Comparison of ENCODE assay signal across 32 cellular contexts in genomic region chr2:220293966-220294365, GRCh38.
"Had no signal": no experiment of that assay in that cellular context is flagged by ENCODE, and none has a peak within 500 bp of the region (broad histone marks: within the 10 kb centered on the region; RNA-seq: fewer than 3 reads in every experiment).

No MANE protein-coding gene starts in this region.

- H3K4me3 ChIP-seq: adrenal gland, body of pancreas, coronary artery, dorsolateral prefrontal cortex, esophagus muscularis mucosa, gastroesophageal sphincter had no signal

- H3K27ac ChIP-seq: adrenal gland, body of pancreas, coronary artery, dorsolateral prefrontal cortex, esophagus muscularis mucosa, gastroesophageal sphincter had no signal

- H3K27ac Mint-ChIP-seq: activated CD4-positive, alpha-beta memory T cell treated with anti-CD3 and anti-CD28 coated beads for 36 hours; activated CD4-positive, alpha-beta T cell treated with anti-CD3 and anti-CD28 coated beads for 36 hours; activated CD4-positive, alpha-beta T cell treated with anti-CD3 and anti-CD28 coated beads, Interleukin-2, amount 10 ng/mL, durations not matched to agents 24 days and 14 days; activated CD8-positive, alpha-beta memory T cell treated with anti-CD3 and anti-CD28 coated beads, Interleukin-2, amount 10 ng/mL, durations not matched to agents 7 days and 5 days; activated CD8-positive, alpha-beta T cell treated with anti-CD3 and anti-CD28 coated beads, Interleukin-2, amount 10 ng/mL, durations not matched to agents 7 days and 5 days; activated naive CD4-positive, alpha-beta T cell treated with anti-CD3 and anti-CD28 coated beads for 36 hours; activated naive CD4-positive, alpha-beta T cell treated with anti-CD3 and anti-CD28 coated beads, Interleukin-2, amount 50 U/mL, for 24 hours; activated naive CD8-positive, alpha-beta T cell treated with anti-CD3 and anti-CD28 coated beads for 36 hours; activated naive CD8-positive, alpha-beta T cell treated with anti-CD3 and anti-CD28 coated beads, Interleukin-2, amount 50 U/mL, for 24 hours; activated T-helper 1 cell treated with anti-CD3 and anti-CD28 coated beads, Interleukin-12 subunit alpha, Interleukin-12 subunit beta, Interleukin-2, Interleukin-4 antibody, amounts not matched to agents 30 ng/mL and 10 ng/mL and 1 ng/mL, durations not matched to agents 14 hours and 24 hours and 36 hours; activated T-helper 2 cell treated with anti-CD3 and anti-CD28 coated beads, Interferon-gamma antibody, Interleukin-2, Interleukin-4, amounts not matched to agents 10 μg/mL and 5 μg/mL and 100 μg/mL, durations not matched to agents 14 hours and 24 hours and 36 hours; dendritic cell treated with granulocyte-macrophage colony-stimulating factor and Interleukin-4, amounts not matched to agents 40 ng/mL and 50 ng/mL, for 4 days; endodermal cell had no signal

- H3K9me3 ChIP-seq: adrenal gland, body of pancreas, esophagus muscularis mucosa had no signal

- H3K4me1 Mint-ChIP-seq: activated CD4-positive, alpha-beta T cell treated with anti-CD3 and anti-CD28 coated beads for 36 hours; activated CD4-positive, alpha-beta T cell treated with anti-CD3 and anti-CD28 coated beads, Interleukin-2, amount 10 ng/mL, durations not matched to agents 24 days and 14 days; activated CD8-positive, alpha-beta memory T cell treated with anti-CD3 and anti-CD28 coated beads, Interleukin-2, amount 10 ng/mL, durations not matched to agents 7 days and 5 days; activated naive CD4-positive, alpha-beta T cell treated with anti-CD3 and anti-CD28 coated beads, Interleukin-2, amount 50 U/mL, for 24 hours; activated naive CD8-positive, alpha-beta T cell treated with anti-CD3 and anti-CD28 coated beads for 36 hours; activated naive CD8-positive, alpha-beta T cell treated with anti-CD3 and anti-CD28 coated beads, Interleukin-2, amount 50 U/mL, for 24 hours; central memory CD8-positive, alpha-beta T cell; endodermal cell had no signal

- H3K4me1 ChIP-seq: adrenal gland, body of pancreas, esophagus muscularis mucosa, gastroesophageal sphincter had no signal

- H3K27me3 ChIP-seq: adrenal gland, body of pancreas, dorsolateral prefrontal cortex, esophagus muscularis mucosa, gastroesophageal sphincter had no signal

- H3K4me3 Mint-ChIP-seq: activated CD4-positive, alpha-beta memory T cell treated with anti-CD3 and anti-CD28 coated beads for 36 hours; activated CD4-positive, alpha-beta T cell treated with anti-CD3 and anti-CD28 coated beads for 36 hours; activated CD4-positive, alpha-beta T cell treated with anti-CD3 and anti-CD28 coated beads, Interleukin-2, amount 10 ng/mL, durations not matched to agents 24 days and 14 days; activated CD8-positive, alpha-beta memory T cell treated with anti-CD3 and anti-CD28 coated beads, Interleukin-2, amount 10 ng/mL, durations not matched to agents 7 days and 5 days; activated CD8-positive, alpha-beta T cell treated with anti-CD3 and anti-CD28 coated beads, Interleukin-2, amount 10 ng/mL, durations not matched to agents 7 days and 5 days; activated naive CD4-positive, alpha-beta T cell treated with anti-CD3 and anti-CD28 coated beads for 36 hours; activated naive CD4-positive, alpha-beta T cell treated with anti-CD3 and anti-CD28 coated beads, Interleukin-2, amount 50 U/mL, for 24 hours; activated naive CD8-positive, alpha-beta T cell treated with anti-CD3 and anti-CD28 coated beads for 36 hours; activated naive CD8-positive, alpha-beta T cell treated with anti-CD3 and anti-CD28 coated beads, Interleukin-2, amount 50 U/mL, for 24 hours; activated T-helper 1 cell treated with anti-CD3 and anti-CD28 coated beads, Interleukin-12 subunit alpha, Interleukin-12 subunit beta, Interleukin-2, Interleukin-4 antibody, amounts not matched to agents 30 ng/mL and 10 ng/mL and 1 ng/mL, durations not matched to agents 14 hours and 24 hours and 36 hours; central memory CD8-positive, alpha-beta T cell; dendritic cell treated with granulocyte-macrophage colony-stimulating factor and Interleukin-4, amounts not matched to agents 40 ng/mL and 50 ng/mL, for 4 days; endodermal cell had no signal

- H3K9me3 Mint-ChIP-seq: activated CD4-positive, alpha-beta T cell treated with anti-CD3 and anti-CD28 coated beads, Interleukin-2, amount 10 ng/mL, durations not matched to agents 24 days and 14 days; activated naive CD4-positive, alpha-beta T cell treated with anti-CD3 and anti-CD28 coated beads, Interleukin-2, amount 50 U/mL, for 24 hours; activated naive CD8-positive, alpha-beta T cell treated with anti-CD3 and anti-CD28 coated beads, Interleukin-2, amount 50 U/mL, for 24 hours; activated T-helper 1 cell treated with anti-CD3 and anti-CD28 coated beads, Interleukin-12 subunit alpha, Interleukin-12 subunit beta, Interleukin-2, Interleukin-4 antibody, amounts not matched to agents 30 ng/mL and 10 ng/mL and 1 ng/mL, durations not matched to agents 14 hours and 24 hours and 36 hours; activated T-helper 2 cell treated with anti-CD3 and anti-CD28 coated beads, Interferon-gamma antibody, Interleukin-2, Interleukin-4, amounts not matched to agents 10 μg/mL and 5 μg/mL and 100 μg/mL, durations not matched to agents 14 hours and 24 hours and 36 hours had no signal

- ATAC-seq: activated CD4-positive, alpha-beta T cell treated with anti-CD3 and anti-CD28 coated beads for 36 hours; activated CD8-positive, alpha-beta memory T cell treated with anti-CD3 and anti-CD28 coated beads, Interleukin-2, amount 10 ng/mL, durations not matched to agents 7 days and 5 days; activated CD8-positive, alpha-beta T cell treated with anti-CD3 and anti-CD28 coated beads, Interleukin-2, amount 10 ng/mL, durations not matched to agents 7 days and 5 days; activated naive CD8-positive, alpha-beta T cell treated with anti-CD3 and anti-CD28 coated beads, Interleukin-2, amount 50 U/mL, for 24 hours; body of pancreas; gastroesophageal sphincter had no signal

- H3K36me3 ChIP-seq: adrenal gland, esophagus muscularis mucosa, gastroesophageal sphincter had no signal

- H3K36me3 Mint-ChIP-seq: activated CD4-positive, alpha-beta memory T cell treated with anti-CD3 and anti-CD28 coated beads for 36 hours; activated CD8-positive, alpha-beta memory T cell treated with anti-CD3 and anti-CD28 coated beads, Interleukin-2, amount 10 ng/mL, durations not matched to agents 7 days and 5 days; activated naive CD4-positive, alpha-beta T cell treated with anti-CD3 and anti-CD28 coated beads, Interleukin-2, amount 50 U/mL, for 24 hours; activated naive CD8-positive, alpha-beta T cell treated with anti-CD3 and anti-CD28 coated beads for 36 hours had no signal

- H3K27me3 Mint-ChIP-seq: activated CD4-positive, alpha-beta memory T cell treated with anti-CD3 and anti-CD28 coated beads for 36 hours; activated CD4-positive, alpha-beta T cell treated with anti-CD3 and anti-CD28 coated beads, Interleukin-2, amount 10 ng/mL, durations not matched to agents 24 days and 14 days; activated CD8-positive, alpha-beta memory T cell treated with anti-CD3 and anti-CD28 coated beads, Interleukin-2, amount 10 ng/mL, durations not matched to agents 7 days and 5 days; activated naive CD4-positive, alpha-beta T cell treated with anti-CD3 and anti-CD28 coated beads, Interleukin-2, amount 50 U/mL, for 24 hours; activated naive CD8-positive, alpha-beta T cell treated with anti-CD3 and anti-CD28 coated beads for 36 hours; activated naive CD8-positive, alpha-beta T cell treated with anti-CD3 and anti-CD28 coated beads, Interleukin-2, amount 50 U/mL, for 24 hours; central memory CD8-positive, alpha-beta T cell; dendritic cell treated with granulocyte-macrophage colony-stimulating factor and Interleukin-4, amounts not matched to agents 40 ng/mL and 50 ng/mL, for 4 days had no signal

- DNase-seq: activated CD4-positive, alpha-beta memory T cell treated with anti-CD3 and anti-CD28 coated beads for 36 hours; activated CD4-positive, alpha-beta T cell treated with anti-CD3 and anti-CD28 coated beads for 36 hours; activated CD4-positive, alpha-beta T cell treated with anti-CD3 and anti-CD28 coated beads, Interleukin-2, amount 10 ng/mL, durations not matched to agents 24 days and 14 days; activated CD4-positive, CD25-positive, alpha-beta regulatory T cell; activated CD4-positive, CD25-positive, alpha-beta regulatory T cell treated with anti-CD3 and anti-CD28 coated beads, Interleukin-2, amount 50 U/mL, for 72 hours; activated CD8-positive, alpha-beta memory T cell treated with anti-CD3 and anti-CD28 coated beads, Interleukin-2, amount 10 ng/mL, durations not matched to agents 7 days and 5 days; activated CD8-positive, alpha-beta memory T cell treated with anti-CD3 and anti-CD28 coated beads, Interleukin-2, amount 50 U/mL, for 4 hours; activated CD8-positive, alpha-beta T cell treated with anti-CD3 and anti-CD28 coated beads, Interleukin-2, amount 10 ng/mL, durations not matched to agents 7 days and 5 days; activated effector memory CD4-positive, alpha-beta T cell treated with anti-CD3 and anti-CD28 coated beads, Interleukin-2, amount 50 U/mL, for 16 hours; activated naive CD4-positive, alpha-beta T cell treated with anti-CD3 and anti-CD28 coated beads for 36 hours; activated naive CD8-positive, alpha-beta T cell treated with anti-CD3 and anti-CD28 coated beads for 36 hours; activated naive CD8-positive, alpha-beta T cell treated with anti-CD3 and anti-CD28 coated beads, Interleukin-2, amount 50 U/mL, for 24 hours; activated T-cell treated with anti-CD3 and anti-CD28 coated beads, Interleukin-2, amount 50 U/mL, for 1 hour; activated T-cell treated with anti-CD3 and anti-CD28 coated beads, Interleukin-2, amount 50 U/mL, for 48 hours; adrenal gland; amygdala; aorta; body of pancreas; dorsolateral prefrontal cortex; effector memory CD4-positive, alpha-beta T cell; endodermal cell; erythroblast; foreskin melanocyte; T-helper 2 cell had no signal
